Comparison of ENCODE assay signal across 15 cellular contexts in the genomic region with DNA sequence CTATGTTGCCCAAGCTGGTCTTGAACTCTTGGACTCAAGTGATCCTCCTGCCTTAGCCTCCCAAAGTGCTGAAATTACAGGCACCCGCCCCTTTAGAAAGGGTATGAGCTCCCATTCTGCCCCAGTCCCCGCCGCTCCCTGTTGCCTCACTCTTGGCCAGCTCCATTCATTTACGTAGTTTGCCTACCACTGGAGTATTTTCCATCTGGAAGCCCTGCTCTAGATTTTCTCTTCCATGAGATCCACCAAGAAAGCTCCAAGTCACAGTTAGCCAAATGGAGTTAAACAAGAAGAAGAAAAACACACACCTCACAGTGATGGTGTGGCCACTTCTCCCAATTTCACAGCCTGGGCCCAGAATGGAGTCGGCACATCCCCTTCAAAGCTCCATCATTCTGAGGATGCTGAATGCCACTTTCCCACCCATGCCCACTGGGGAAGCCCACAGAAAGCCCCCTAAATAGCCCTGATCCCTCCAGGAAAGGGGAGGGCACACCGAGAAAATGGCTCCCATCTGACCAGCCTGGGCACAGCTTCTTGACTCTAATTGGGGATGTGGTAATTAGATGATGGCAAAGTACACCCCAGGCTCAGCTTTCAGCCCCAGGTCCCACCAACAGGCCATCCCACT.
A peak's percentile ranks its signal among the peaks of the same experiment; 100 is the strongest.
DNase-seq lines count a peak whose midpoint lies in the region; ATAC-seq and TF ChIP-seq lines count a peak whose summit lies in the region.
"Had no signal": no experiment of that assay in that cellular context is flagged by ENCODE, and none has a peak within 500 bp of the region (broad histone marks: within the 10 kb centered on the region; RNA-seq: fewer than 3 reads in every experiment).

No MANE protein-coding gene starts in this region.

- no peak overlapping the region for H3K27ac Mint-ChIP-seq in activated T-helper 1 cell treated with anti-CD3 and anti-CD28 coated beads, Interleukin-12 subunit alpha, Interleukin-12 subunit beta, Interleukin-2, Interleukin-4 antibody, amounts not matched to agents 30 ng/mL and 10 ng/mL and 1 ng/mL, durations not matched to agents 14 hours and 24 hours and 36 hours
- H3K27ac Mint-ChIP-seq: activated CD4-positive, alpha-beta T cell treated with anti-CD3 and anti-CD28 coated beads, Interleukin-2, amount 10 ng/mL, durations not matched to agents 7 days and 5 days; stimulated activated effector memory CD8-positive, alpha-beta T cell treated with anti-CD3 and anti-CD28 coated beads, Interleukin-12 subunit alpha, Interleukin-12 subunit beta, amount 100 ng/mL, for 72 hours had no signal

- WGBS in prostate gland = 63% methylated on average over 6 of the region's 6 CpGs

- peak; percentile 41 for ATAC-seq in Right ventricle myocardium inferior
- ATAC-seq in Right ventricle myocardium superior (ENCODE audit: poor library complexity) = peak; percentile 37
- no peak for ATAC-seq in HG03280 (IDR thresholded peaks at IDR 0.05; ENCODE audit: unreplicated experiment)
- ATAC-seq: K562; stimulated activated effector memory CD8-positive, alpha-beta T cell treated with anti-CD3 and anti-CD28 coated beads, Interleukin-12 subunit alpha, Interleukin-12 subunit beta, amount 100 ng/mL, for 72 hours had no signal

- no peaks in the 10 kb centered on the region for H3K36me3 Mint-ChIP-seq in activated T-helper 1 cell treated with anti-CD3 and anti-CD28 coated beads, Interleukin-12 subunit alpha, Interleukin-12 subunit beta, Interleukin-2, Interleukin-4 antibody, amounts not matched to agents 30 ng/mL and 10 ng/mL and 1 ng/mL, durations not matched to agents 14 hours and 24 hours and 36 hours (ENCODE audit: low read depth)
- H3K36me3 Mint-ChIP-seq: stimulated activated effector memory CD8-positive, alpha-beta T cell treated with anti-CD3 and anti-CD28 coated beads, Interleukin-12 subunit alpha, Interleukin-12 subunit beta, amount 100 ng/mL, for 72 hours had no signal

- no peaks in the 10 kb centered on the region for H3K36me3 ChIP-seq in prostate gland

- peaks cover 11% of the 10 kb centered on the region for H3K4me1 ChIP-seq in prostate gland (replicated peaks)

- H3K4me3 Mint-ChIP-seq in activated T-helper 1 cell treated with anti-CD3 and anti-CD28 coated beads, Interleukin-12 subunit alpha, Interleukin-12 subunit beta, Interleukin-2, Interleukin-4 antibody, amounts not matched to agents 30 ng/mL and 10 ng/mL and 1 ng/mL, durations not matched to agents 14 hours and 24 hours and 36 hours = no peak overlapping the region
- H3K4me3 Mint-ChIP-seq: activated CD4-positive, alpha-beta T cell treated with anti-CD3 and anti-CD28 coated beads, Interleukin-2, amount 10 ng/mL, durations not matched to agents 7 days and 5 days; stimulated activated effector memory CD8-positive, alpha-beta T cell treated with anti-CD3 and anti-CD28 coated beads, Interleukin-12 subunit alpha, Interleukin-12 subunit beta, amount 100 ng/mL, for 72 hours had no signal

- H3K4me3 ChIP-seq in prostate gland = no peak overlapping the region
- H3K4me3 ChIP-seq: K562 had no signal

- no peak for TF ChIP-seq CTCF in prostate gland (IDR thresholded peaks at IDR 0.05)

- H3K9me3 ChIP-seq in prostate gland = no peaks in the 10 kb centered on the region

- DNase-seq in Right ventricle myocardium inferior (ENCODE audit: missing footprints) = no peak
- no peak for DNase-seq in cardiac septum (ENCODE audit: low spot score)
- no peak for DNase-seq in Right ventricle myocardium superior
- no peak for DNase-seq in prostate gland (ENCODE audit: low spot score)
- no peak for DNase-seq in activated T-helper 1 cell treated with anti-CD3 and anti-CD28 coated beads, Interleukin-12 subunit alpha, Interleukin-12 subunit beta, Interleukin-2, Interleukin-4 antibody, amounts not matched to agents 30 ng/mL and 10 ng/mL and 1 ng/mL, durations not matched to agents 14 hours and 24 hours and 36 hours (ENCODE audit: low spot score)
- no peak for DNase-seq in medulla oblongata (ENCODE audit: extremely low spot score)
- DNase-seq in superior temporal gyrus (ENCODE audit: extremely low spot score) = no peak
- DNase-seq: activated CD4-positive, alpha-beta T cell treated with anti-CD3 and anti-CD28 coated beads, Interleukin-2, amount 10 ng/mL, durations not matched to agents 7 days and 5 days; NCI-H524; stimulated activated CD4-positive, alpha-beta T cell treated with anti-CD3 and anti-CD28 coated beads, Interleukin-2, amount 100 ng/mL, for 48 hours; T-helper 2 cell had no signal

- no peaks in the 10 kb centered on the region for H3K9me3 Mint-ChIP-seq in activated T-helper 1 cell treated with anti-CD3 and anti-CD28 coated beads, Interleukin-12 subunit alpha, Interleukin-12 subunit beta, Interleukin-2, Interleukin-4 antibody, amounts not matched to agents 30 ng/mL and 10 ng/mL and 1 ng/mL, durations not matched to agents 14 hours and 24 hours and 36 hours
- H3K9me3 Mint-ChIP-seq: activated CD4-positive, alpha-beta T cell treated with anti-CD3 and anti-CD28 coated beads, Interleukin-2, amount 10 ng/mL, durations not matched to agents 7 days and 5 days had no signal

- H3K27me3 ChIP-seq in prostate gland (replicated peaks; ENCODE audit: insufficient read depth) = no peaks in the 10 kb centered on the region

- peaks cover 7% of the 10 kb centered on the region for H3K27me3 Mint-ChIP-seq in activated T-helper 1 cell treated with anti-CD3 and anti-CD28 coated beads, Interleukin-12 subunit alpha, Interleukin-12 subunit beta, Interleukin-2, Interleukin-4 antibody, amounts not matched to agents 30 ng/mL and 10 ng/mL and 1 ng/mL, durations not matched to agents 14 hours and 24 hours and 36 hours (ENCODE audit: insufficient read depth)

- no peaks in the 10 kb centered on the region for H3K4me1 Mint-ChIP-seq in activated T-helper 1 cell treated with anti-CD3 and anti-CD28 coated beads, Interleukin-12 subunit alpha, Interleukin-12 subunit beta, Interleukin-2, Interleukin-4 antibody, amounts not matched to agents 30 ng/mL and 10 ng/mL and 1 ng/mL, durations not matched to agents 14 hours and 24 hours and 36 hours (ENCODE audit: low read depth)
- H3K4me1 Mint-ChIP-seq: activated CD4-positive, alpha-beta T cell treated with anti-CD3 and anti-CD28 coated beads, Interleukin-2, amount 10 ng/mL, durations not matched to agents 7 days and 5 days; stimulated activated effector memory CD8-positive, alpha-beta T cell treated with anti-CD3 and anti-CD28 coated beads, Interleukin-12 subunit alpha, Interleukin-12 subunit beta, amount 100 ng/mL, for 72 hours had no signal

- intact Hi-C loops in Right ventricle myocardium inferior (cut with DNase I) (loop anchor here (5.0 kb wide), 2 partner anchors 87 to 382 kb away; partner anchors contain the start of gene MN1), cardiac septum (cut with DNase I) (loop anchor here (5.0 kb wide), 1 partner anchor 377 kb away; no protein-coding TSS in a partner anchor), Right ventricle myocardium superior (cut with DNase I) (no loop called here), prostate gland (cut with DNase I) (no loop called here)
- intact Hi-C loops in activated T-helper 1 cell treated with anti-CD3 and anti-CD28 coated beads, Interleukin-12 subunit alpha, Interleukin-12 subunit beta, Interleukin-2, Interleukin-4 antibody, amounts not matched to agents 30 ng/mL and 10 ng/mL and 1 ng/mL, durations not matched to agents 14 hours and 24 hours and 36 hours (cut with micrococcal nuclease) = no loop called here

- TF ChIP-seq POLR2A in prostate gland (IDR thresholded peaks at IDR 0.05) = no peak

- H3K27ac ChIP-seq in prostate gland = peak overlapping the region; percentile 50 to 55
- H3K27ac ChIP-seq: 22Rv1 had no signal

Comparison
In these comparisons a context has a peak if more than half of its experiments do, and no peak if none do; other contexts are left out.
1. intact Hi-C loops: an anchor here in Right ventricle myocardium inferior (5.0 kb wide) and cardiac septum (5.0 kb wide); none called in Right ventricle myocardium superior, prostate gland and activated T-helper 1 cell treated with anti-CD3 and anti-CD28 coated beads, Interleukin-12 subunit alpha, Interleukin-12 subunit beta, Interleukin-2, Interleukin-4 antibody, amounts not matched to agents 30 ng/mL and 10 ng/mL and 1 ng/mL, durations not matched to agents 14 hours and 24 hours and 36 hours.